10 cellular contexts compared by ENCODE assay signal in genomic region chr5:75460947-75461346, GRCh38. TPM values are rescaled to one million over a fixed set of nuclear protein-coding genes. Genes with fewer than 3 reads are reported as not detected.
DNase-seq lines count a peak whose midpoint lies in the region; ATAC-seq and TF ChIP-seq lines count a peak whose summit lies in the region.
"Had no signal": no experiment of that assay in that cellular context is flagged by ENCODE, and none has a peak within 500 bp of the region (broad histone marks: within the 10 kb centered on the region; RNA-seq: fewer than 3 reads in every experiment).

No MANE protein-coding gene starts in this region.

- TF ChIP-seq CTCF in RWPE1 (conservative IDR thresholded peaks at IDR 0.05; ENCODE audit: low read depth), result no peak

- DNase-seq in germinal center (ENCODE audit: low spot score) (peak; percentile 58), Right ventricle myocardium superior (no peak), RWPE1 (ENCODE audit: low spot score) (no peak)
- DNase-seq: activated naive CD4-positive, alpha-beta T cell treated with Interleukin-2 at 50 U/mL for 16 hours; spleen had no signal

- intact Hi-C loops in Right ventricle myocardium superior (cut with DNase I), result no loop called here

- POLR2A ChIA-PET in RWPE1 (lab: Yijun Ruan, JAX; ENCODE audit: low non-redundant PET), result no interaction called here

- ATAC-seq in GM18498 (IDR thresholded peaks at IDR 0.05; ENCODE audit: unreplicated experiment) (peak; percentile 88), GM21390 (IDR thresholded peaks at IDR 0.05; ENCODE audit: unreplicated experiment) (peak; percentile 89), HG03354 (IDR thresholded peaks at IDR 0.05; ENCODE audit: poor library complexity, severe bottlenecking, unreplicated experiment) (peak; percentile 92), Right ventricle myocardium superior (ENCODE audit: poor library complexity) (no peak), HG03280 (IDR thresholded peaks at IDR 0.05; ENCODE audit: unreplicated experiment) (no peak), GM19035 (IDR thresholded peaks at IDR 0.05; ENCODE audit: unreplicated experiment) (no peak)

- no peak overlapping the region for H3K27ac ChIP-seq in RWPE1

- CTCF ChIA-PET in RWPE1 (lab: Yijun Ruan, JAX), result interaction anchor here (0.5 kb wide), 1 partner anchor 1712 kb away, joined by 3 read pairs; no protein-coding TSS in a partner anchor

RNA-seq across cellular contexts. Expression of gene CERT1, which starts 50.5 kb away (rescaled TPM):
- 32.1 TPM for total RNA-seq in Right ventricle myocardium superior

RNA-seq across cellular contexts. Expression of gene POLK, which starts 50.7 kb away (rescaled TPM):
- total RNA-seq in Right ventricle myocardium superior, result 20.6 TPM

Comparison
In these comparisons a context has a peak if more than half of its experiments do, and no peak if none do; other contexts are left out.
1. ATAC-seq: peak in GM18498 (single experiment), GM21390 (single experiment) and HG03354 (single experiment); none in Right ventricle myocardium superior (single experiment), HG03280 (single experiment) and GM19035 (single experiment).